ENCODE assay signal across 8 cellular contexts in the genomic region with DNA sequence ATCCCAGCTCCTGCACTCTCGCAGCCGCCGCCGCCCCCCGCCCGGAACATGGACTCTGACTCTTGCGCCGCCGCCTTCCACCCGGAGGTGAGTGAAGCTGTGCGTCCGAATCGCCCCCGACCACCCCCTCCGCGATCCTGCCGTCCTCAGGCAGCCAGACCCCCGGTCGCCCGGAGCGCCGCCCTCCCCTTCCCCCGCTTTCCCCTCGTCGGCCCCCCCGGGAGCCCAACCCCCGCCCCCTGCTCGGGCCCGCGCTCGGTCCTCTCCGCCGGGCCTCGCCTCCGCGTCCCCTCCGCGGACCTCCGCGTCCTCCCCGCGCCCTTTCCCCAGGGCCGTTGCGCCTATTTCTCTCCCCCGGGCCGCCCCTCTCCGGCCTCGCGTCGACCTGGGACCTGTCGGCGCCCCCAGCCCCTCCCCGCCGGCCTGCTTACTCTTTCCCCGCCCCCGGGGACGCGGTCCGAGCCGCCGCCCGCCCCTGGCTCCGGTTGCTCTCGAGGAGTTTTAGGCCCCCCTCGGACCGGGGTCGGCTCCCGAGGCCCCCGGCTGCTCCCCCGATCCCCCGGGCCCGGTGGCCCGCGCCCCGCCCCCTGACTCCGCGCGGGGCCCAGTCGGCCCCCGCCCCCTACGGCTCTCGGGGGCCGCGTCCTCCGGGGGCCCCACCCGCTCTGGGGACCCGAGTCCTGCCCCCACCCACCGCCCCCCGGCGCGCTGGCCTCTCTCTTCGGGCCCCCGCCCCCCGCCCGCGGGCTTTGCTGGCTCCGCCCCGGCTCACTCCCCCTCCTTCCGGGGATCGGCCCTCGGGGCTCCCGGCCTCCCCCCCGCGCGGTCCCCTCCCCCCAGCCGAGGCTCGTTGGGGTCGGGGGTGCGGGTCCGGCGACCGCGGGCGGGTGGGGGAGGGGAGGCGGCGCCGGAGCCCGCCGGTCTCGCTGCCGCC. TPM values are rescaled to one million over a fixed set of nuclear protein-coding genes. Genes with fewer than 3 reads are reported as not detected.
DNase-seq lines count a peak whose midpoint lies in the region; ATAC-seq and TF ChIP-seq lines count a peak whose summit lies in the region.

No MANE protein-coding gene starts in this region.

- TF ChIP-seq CTCF in fibroblast of lung (conservative IDR thresholded peaks at IDR 0.05 in 1 of 2, IDR thresholded peaks at IDR 0.05 in 1 of 2; ENCODE audit: low read depth in 1 of 2, low read length in 2 of 2): no peak
- no peak for TF ChIP-seq CTCF in uterus (IDR thresholded peaks at IDR 0.05)

- H3K9me3 Mint-ChIP-seq in natural killer cell treated with Interleukin-12 subunit alpha and Interleukin-12 subunit beta and Interleukin-15 and Interleukin-18, amount 100 ng/mL, for 72 hours: no peaks in the 10 kb centered on the region

- H3K4me1 ChIP-seq in fibroblast of lung (ENCODE audit: control insufficient read depth, extremely low read depth, insufficient read depth, low read length): peaks cover 3% of the 10 kb centered on the region
- H3K4me1 ChIP-seq in uterus: no peaks in the 10 kb centered on the region

- H3K4me3 Mint-ChIP-seq in natural killer cell treated with Interleukin-12 subunit alpha and Interleukin-12 subunit beta and Interleukin-15 and Interleukin-18, amount 100 ng/mL, for 72 hours: peak overlapping the region; percentile 78

- H3K36me3 ChIP-seq in fibroblast of lung (ENCODE audit: control insufficient read depth, insufficient read depth, low read length) (no peaks in the 10 kb centered on the region), uterus (no peaks in the 10 kb centered on the region)

- H3K27me3 Mint-ChIP-seq in natural killer cell treated with Interleukin-12 subunit alpha and Interleukin-12 subunit beta and Interleukin-15 and Interleukin-18, amount 100 ng/mL, for 72 hours: no peaks in the 10 kb centered on the region

- H3K4me1 Mint-ChIP-seq in natural killer cell treated with Interleukin-12 subunit alpha and Interleukin-12 subunit beta and Interleukin-15 and Interleukin-18, amount 100 ng/mL, for 72 hours (ENCODE audit: low read depth in 2 of 2): peaks cover 12 to 16% of the 10 kb centered on the region in 2 donors

- no peaks in the 10 kb centered on the region for H4K20me1 ChIP-seq in fibroblast of lung (ENCODE audit: control insufficient read depth, extremely low read depth, insufficient read depth, low read length)

- TF ChIP-seq POLR2A in uterus (IDR thresholded peaks at IDR 0.05) (no peak), GM18505 (IDR thresholded peaks at IDR 0.05; ENCODE audit: borderline replicate concordance, extremely low read depth, insufficient read depth, insufficient read length) (no peak)

- H3K27me3 ChIP-seq in fibroblast of lung (ENCODE audit: control insufficient read depth, insufficient read depth, low read length) (no peaks in the 10 kb centered on the region), uterus (no peaks in the 10 kb centered on the region)

- DNase-seq in D341Med (ENCODE audit: low spot score) (peak; percentile 80), Kasumi-1 (lab: John Stamatoyannopoulos, UW) (peak; percentile 19 to 23), activated T-helper 1 cell treated with Interleukin-2 at 50 U/mL for 16 hours (ENCODE audit: low read depth) (peak; percentile 47), fibroblast of lung (ENCODE audit: low read depth in 2 of 2) (peak in 1 of 2 donors; percentile 27), uterus (peak; percentile 69 to 70)
- peak; percentile 79 for DNase-seq in natural killer cell treated with Interleukin-12 subunit alpha and Interleukin-12 subunit beta and Interleukin-15 and Interleukin-18, amount 100 ng/mL, for 72 hours (ENCODE audit: low spot score)

- no peaks in the 10 kb centered on the region for H3K36me3 Mint-ChIP-seq in natural killer cell treated with Interleukin-12 subunit alpha and Interleukin-12 subunit beta and Interleukin-15 and Interleukin-18, amount 100 ng/mL, for 72 hours

- H3K4me2 ChIP-seq in fibroblast of lung (ENCODE audit: extremely low read depth, insufficient read depth, low read length): no peak overlapping the region

- no peak overlapping the region for H2AFZ ChIP-seq in fibroblast of lung (ENCODE audit: low read length)

- H3K9ac ChIP-seq in fibroblast of lung (ENCODE audit: insufficient read depth, low read length): peak overlapping the region; percentile 76

- peaks cover 41% of the 10 kb centered on the region for H3K79me2 ChIP-seq in fibroblast of lung (ENCODE audit: control insufficient read depth, insufficient read depth, low read length)

- H3K4me3 ChIP-seq in fibroblast of lung (replicated peaks in 1 of 4; ENCODE audit: control extremely low read depth in 1 of 4, insufficient read depth in 1 of 4, low read depth in 3 of 4, low read length in 4 of 4) (peak overlapping the region; percentile 38 to 73 (median 58)), uterus (peak overlapping the region; percentile 66 to 89)

- intact Hi-C loops in uterus (cut with DNase I; ENCODE audit: low total_unique reads): no loop called here

- ATAC-seq in natural killer cell treated with Interleukin-12 subunit alpha and Interleukin-12 subunit beta and Interleukin-15 and Interleukin-18, amount 100 ng/mL, for 72 hours: peak in 1 of 2 donors; percentile 21
- ATAC-seq in GM18505 (IDR thresholded peaks at IDR 0.05; ENCODE audit: unreplicated experiment) (no peak), HG03139 (IDR thresholded peaks at IDR 0.05; ENCODE audit: unreplicated experiment) (no peak)

- H3K27ac Mint-ChIP-seq in natural killer cell treated with Interleukin-12 subunit alpha and Interleukin-12 subunit beta and Interleukin-15 and Interleukin-18, amount 100 ng/mL, for 72 hours: no peak overlapping the region

- H3K9me3 ChIP-seq in fibroblast of lung (ENCODE audit: control insufficient read depth, insufficient read depth, low read depth, low read length): no peaks in the 10 kb centered on the region
- no peaks in the 10 kb centered on the region for H3K9me3 ChIP-seq in uterus

- H3K27ac ChIP-seq in fibroblast of lung (ENCODE audit: insufficient read depth, low read length): peak overlapping the region; percentile 63
- H3K27ac ChIP-seq in uterus: peak overlapping the region; percentile 85 to 96

RNA-seq across cellular contexts. Expression of gene PHF13, which starts 0.8 kb away (rescaled TPM):
- total RNA-seq in fibroblast of lung (12.3 and 13.7 TPM in 2 replicates), uterus (10 to 100 TPM in 2 of 4 donors, 1 to 10 TPM in 2; 1.8 to 29.6 (median 15.0) TPM)
- 10.0 and 12.1 TPM in 2 replicates for polyA plus RNA-seq in fibroblast of lung
- polyA plus RNA-seq in fibroblast of lung (2012): 13.9 and 15.9 TPM in 2 replicates
- polyA minus RNA-seq in fibroblast of lung (ENCODE audit: low replicate concordance): 12.3 and 13.7 TPM in 2 replicates
- total RNA-seq in natural killer cell treated with Interleukin-12 subunit alpha and Interleukin-12 subunit beta and Interleukin-15 and Interleukin-18, amount 100 ng/mL, for 72 hours: 10 to 100 TPM; 10.8 to 14.7 TPM

RNA-seq across cellular contexts. Expression of gene THAP3, which starts 10.4 kb away (rescaled TPM):
- total RNA-seq in fibroblast of lung (34.4 and 35.5 TPM in 2 replicates), uterus (10 to 100 TPM; 19.1 to 23.9 (median 21.9) TPM)
- polyA plus RNA-seq in fibroblast of lung: 5.3 and 6.5 TPM in 2 replicates
- 11.6 and 13.5 TPM in 2 replicates for polyA plus RNA-seq in fibroblast of lung (2012)
- polyA minus RNA-seq in fibroblast of lung (ENCODE audit: low replicate concordance): 5.3 and 7.2 TPM in 2 replicates
- 10 to 100 TPM; 18.7 to 33.2 TPM for total RNA-seq in natural killer cell treated with Interleukin-12 subunit alpha and Interleukin-12 subunit beta and Interleukin-15 and Interleukin-18, amount 100 ng/mL, for 72 hours

RNA-seq across cellular contexts. Expression of gene KLHL21, which starts 11.6 kb away (rescaled TPM):
- 39.3 and 44.9 TPM in 2 replicates for total RNA-seq in fibroblast of lung
- polyA plus RNA-seq in fibroblast of lung: 11.7 and 12.8 TPM in 2 replicates
- polyA plus RNA-seq in fibroblast of lung (2012): 22.0 and 22.8 TPM in 2 replicates
- 32.6 and 38.3 TPM in 2 replicates for polyA minus RNA-seq in fibroblast of lung (ENCODE audit: low replicate concordance)
- 10 to 100 TPM; 20.2 to 46.2 TPM for total RNA-seq in natural killer cell treated with Interleukin-12 subunit alpha and Interleukin-12 subunit beta and Interleukin-15 and Interleukin-18, amount 100 ng/mL, for 72 hours
- total RNA-seq in uterus: 10 to 100 TPM; 17.4 to 31.1 (median 20.6) TPM

RNA-seq across cellular contexts. Expression of gene ZBTB48, which starts 34.5 kb away (rescaled TPM):
- total RNA-seq in fibroblast of lung: 15.4 and 16.0 TPM in 2 replicates
- 4.9 and 5.7 TPM in 2 replicates for polyA plus RNA-seq in fibroblast of lung
- polyA plus RNA-seq in fibroblast of lung (2012): 11.3 and 12.3 TPM in 2 replicates
- 7.1 and 9.1 TPM in 2 replicates for polyA minus RNA-seq in fibroblast of lung (ENCODE audit: low replicate concordance)
- 10 to 100 TPM; 29.8 to 50.5 TPM for total RNA-seq in natural killer cell treated with Interleukin-12 subunit alpha and Interleukin-12 subunit beta and Interleukin-15 and Interleukin-18, amount 100 ng/mL, for 72 hours
- 10 to 100 TPM; 26.5 to 79.7 (median 47.6) TPM for total RNA-seq in uterus

RNA-seq across cellular contexts. Expression of gene TAS1R1, which starts 59.2 kb away (rescaled TPM):
- total RNA-seq in fibroblast of lung (under 0.01 and 0.17 TPM in 2 replicates), uterus (not detected)
- 0.05 and 0.10 TPM in 2 replicates for polyA plus RNA-seq in fibroblast of lung
- 0.03 and 0.06 TPM in 2 replicates for polyA plus RNA-seq in fibroblast of lung (2012)
- polyA minus RNA-seq in fibroblast of lung (ENCODE audit: low replicate concordance): not detected in 2 replicates
- not detected for total RNA-seq in natural killer cell treated with Interleukin-12 subunit alpha and Interleukin-12 subunit beta and Interleukin-15 and Interleukin-18, amount 100 ng/mL, for 72 hours
